In genomic region chr4:26780524-26780923, GRCh38 we compare ENCODE assay signal across 10 cellular contexts.
DNase-seq lines count a peak whose midpoint lies in the region; ATAC-seq and TF ChIP-seq lines count a peak whose summit lies in the region.
"Had no signal": no experiment of that assay in that cellular context is flagged by ENCODE, and none has a peak within 500 bp of the region (broad histone marks: within the 10 kb centered on the region; RNA-seq: fewer than 3 reads in every experiment).

No MANE protein-coding gene starts in this region.

- H3K4me1 ChIP-seq in fibroblast of lung (ENCODE audit: control insufficient read depth, extremely low read depth, insufficient read depth, low read length): no peaks in the 10 kb centered on the region
- H3K4me1 ChIP-seq in upper lobe of left lung: no peaks in the 10 kb centered on the region

- no peaks in the 10 kb centered on the region for H4K20me1 ChIP-seq in fibroblast of lung (ENCODE audit: control insufficient read depth, extremely low read depth, insufficient read depth, low read length)

- DNase-seq in EH (ENCODE audit: low read depth) (peak; percentile 61), fibroblast of lung (ENCODE audit: low read depth in 2 of 2) (peak; percentile 6 to 14), NCI-H1436 treated with DMSO at 0.1 percent for 48 hours (lab: John Stamatoyannopoulos, UW) (no peak), upper lobe of left lung (no peak), NCI-H2029 (lab: John Stamatoyannopoulos, UW) (no peak), NCI-H2107 (lab: John Stamatoyannopoulos, UW) (no peak)
- DNase-seq: DND-41, NCI-H1105 had no signal

- ATAC-seq in GM21576 (IDR thresholded peaks at IDR 0.05; ENCODE audit: unreplicated experiment) (peak; percentile 90), HG03575 (IDR thresholded peaks at IDR 0.05; ENCODE audit: extremely low read depth, insufficient number of reproducible peaks, low FRiP score, unreplicated experiment) (peak; percentile 82), upper lobe of left lung (ENCODE audit: low FRiP score in 2 of 2) (no peak)

- H3K9me3 ChIP-seq in fibroblast of lung (ENCODE audit: control insufficient read depth, insufficient read depth, low read depth, low read length) (no peaks in the 10 kb centered on the region), upper lobe of left lung (no peaks in the 10 kb centered on the region)

- TF ChIP-seq EP300 in upper lobe of left lung (IDR thresholded peaks at IDR 0.05): no peak

- no peak overlapping the region for H2AFZ ChIP-seq in fibroblast of lung (ENCODE audit: low read length)

- H3K27me3 ChIP-seq in fibroblast of lung (ENCODE audit: control insufficient read depth, insufficient read depth, low read length): no peaks in the 10 kb centered on the region
- no peaks in the 10 kb centered on the region for H3K27me3 ChIP-seq in upper lobe of left lung

- H3K4me2 ChIP-seq in fibroblast of lung (ENCODE audit: extremely low read depth, insufficient read depth, low read length): no peak overlapping the region

- H3K79me2 ChIP-seq in fibroblast of lung (ENCODE audit: control insufficient read depth, insufficient read depth, low read length): no peaks in the 10 kb centered on the region

- H3K36me3 ChIP-seq in fibroblast of lung (ENCODE audit: control insufficient read depth, insufficient read depth, low read length) (no peaks in the 10 kb centered on the region), upper lobe of left lung (no peaks in the 10 kb centered on the region)

- WGBS in upper lobe of left lung, 2 donors: 100% methylated on average over 1 of the region's 1 CpG

- H3K27ac ChIP-seq in fibroblast of lung (ENCODE audit: insufficient read depth, low read length) (no peak overlapping the region), upper lobe of left lung (no peak overlapping the region)

- TF ChIP-seq POLR2A in upper lobe of left lung (IDR thresholded peaks at IDR 0.05): no peak

- H3K9ac ChIP-seq in fibroblast of lung (ENCODE audit: insufficient read depth, low read length): no peak overlapping the region

- H3K4me3 ChIP-seq in fibroblast of lung (replicated peaks in 1 of 4; ENCODE audit: control extremely low read depth in 1 of 4, insufficient read depth in 1 of 4, low read depth in 3 of 4, low read length in 4 of 4) (no peak overlapping the region), upper lobe of left lung (no peak overlapping the region)

- TF ChIP-seq CTCF in fibroblast of lung (conservative IDR thresholded peaks at IDR 0.05 in 1 of 2, IDR thresholded peaks at IDR 0.05 in 1 of 2; ENCODE audit: low read depth in 1 of 2, low read length in 2 of 2): no peak
- TF ChIP-seq CTCF in upper lobe of left lung (IDR thresholded peaks at IDR 0.05): no peak

Comparison
In these comparisons a context has a peak if more than half of its experiments do, and no peak if none do; other contexts are left out.
1. DNase-seq: peak in EH (single experiment) and fibroblast of lung (2 of 2); none in NCI-H1436 treated with DMSO at 0.1 percent for 48 hours (single experiment), upper lobe of left lung (0 of 2), NCI-H2029 (single experiment) and NCI-H2107 (single experiment).
2. ATAC-seq: peak in GM21576 (single experiment) and HG03575 (single experiment); none in upper lobe of left lung (0 of 2).